ENCODE assay signal across 8 cellular contexts in the genomic region with DNA sequence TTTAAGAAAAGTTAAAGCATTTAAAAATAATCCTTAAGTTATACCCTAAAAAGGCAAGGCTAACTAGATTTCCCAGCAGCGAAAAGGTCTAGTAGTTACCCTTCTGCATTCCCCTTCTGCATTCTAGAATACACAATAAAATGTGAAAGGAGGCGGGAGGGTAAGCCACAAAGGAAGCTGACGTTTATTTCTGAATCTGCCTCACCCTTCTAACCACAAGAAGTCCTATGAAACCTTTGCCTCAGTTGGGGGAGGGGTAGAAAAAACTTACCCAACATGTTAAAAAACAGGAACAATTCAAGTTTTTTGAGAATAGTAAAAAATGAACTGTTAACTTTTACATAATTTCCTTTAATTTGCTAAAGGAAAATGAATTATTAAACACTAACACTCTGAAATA. TPM values are rescaled to one million over a fixed set of nuclear protein-coding genes. Genes with fewer than 3 reads are reported as not detected.
DNase-seq lines count a peak whose midpoint lies in the region; ATAC-seq and TF ChIP-seq lines count a peak whose summit lies in the region.

No MANE protein-coding gene starts in this region.

- no peaks in the 10 kb centered on the region for H3K9me3 ChIP-seq in DOHH2 (ENCODE audit: control insufficient read depth, insufficient read depth, low read length)
- no peaks in the 10 kb centered on the region for H3K9me3 ChIP-seq in SK-N-SH

- H3K4me3 Mint-ChIP-seq in naive B cell, result peak overlapping the region; percentile 61 to 88 (median 74)

- no peak for DNase-seq in SK-N-SH
- peak; percentile 65 for DNase-seq in effector CD4-positive, alpha-beta T cell
- peak; percentile 92 for DNase-seq in naive B cell
- DNase-seq in NCI-H524 treated with DMSO at 0.1 percent for 48 hours (lab: John Stamatoyannopoulos, UW), result no peak
- DNase-seq in NCI-H2029 (lab: John Stamatoyannopoulos, UW), result no peak

- H3K9me2 ChIP-seq in DOHH2 (replicated peaks; ENCODE audit: control insufficient read depth, low read length) (no peaks in the 10 kb centered on the region), SK-N-SH (no peaks in the 10 kb centered on the region)

- H3K36me3 Mint-ChIP-seq in naive B cell, result peaks cover 22 to 27% of the 10 kb centered on the region in 2 donors

- peak overlapping the region in 5 of 6 donors; percentile 90 to 97 (median 96) for H3K27ac Mint-ChIP-seq in naive B cell

- H3F3A ChIP-seq in DOHH2 (ENCODE audit: control insufficient read depth, insufficient read depth), result peaks cover 77% of the 10 kb centered on the region
- H3F3A ChIP-seq in SK-N-SH (replicated peaks; ENCODE audit: insufficient read depth), result peaks cover 22% of the 10 kb centered on the region

- H3K4me3 ChIP-seq in DOHH2 (ENCODE audit: low read length), result peak overlapping the region; percentile 55
- H3K4me3 ChIP-seq in SK-N-SH (ENCODE audit: low read depth in 2 of 2, low read length in 1 of 2), result no peak overlapping the region

- H4K20me1 ChIP-seq in DOHH2 (ENCODE audit: control insufficient read depth, insufficient read depth, low read depth, low read length) (peaks cover 27% of the 10 kb centered on the region), SK-N-SH (ENCODE audit: insufficient read depth) (no peaks in the 10 kb centered on the region)

- H3K4me2 ChIP-seq in DOHH2 (ENCODE audit: low read length), result peak overlapping the region; percentile 92
- no peak overlapping the region for H3K4me2 ChIP-seq in SK-N-SH

- peaks cover 97% of the 10 kb centered on the region for H3K4me1 ChIP-seq in DOHH2 (ENCODE audit: control insufficient read depth, low read length)
- peaks cover 0 to 24% of the 10 kb centered on the region in 2 experiments; a peak in 2 of 4 replicates for H3K4me1 ChIP-seq in SK-N-SH (ENCODE audit: control insufficient read depth in 1 of 2, insufficient read depth in 2 of 2, low read depth in 1 of 2, low read length in 1 of 2)

- peaks cover 45 to 88% (median 46%) of the 10 kb centered on the region in 3 donors for H3K4me1 Mint-ChIP-seq in naive B cell

- POLR2A ChIA-PET in SK-N-SH (lab: Yijun Ruan, JAX), result no interaction called here

- peak; percentile 66 for ATAC-seq in GM19455 (IDR thresholded peaks at IDR 0.05; ENCODE audit: unreplicated experiment)
- peak; percentile 64 for ATAC-seq in HG03439 (IDR thresholded peaks at IDR 0.05; ENCODE audit: unreplicated experiment)
- ATAC-seq in naive B cell (ENCODE audit: low read depth in 2 of 2), result peak; percentile 93

- H3K27me3 ChIP-seq in DOHH2 (ENCODE audit: control insufficient read depth, low read length), result no peaks in the 10 kb centered on the region
- H3K27me3 ChIP-seq in SK-N-SH (ENCODE audit: insufficient read depth), result no peaks in the 10 kb centered on the region

- H3K79me2 ChIP-seq in DOHH2 (ENCODE audit: control insufficient read depth, low read length) (peaks cover 97% of the 10 kb centered on the region), SK-N-SH (ENCODE audit: insufficient read depth) (peaks cover 91% of the 10 kb centered on the region)

- WGBS in SK-N-SH (ENCODE audit: low lambda C conversion rate), result 69% methylated on average over 3 of the region's 3 CpGs

- TF ChIP-seq CTCF in DOHH2 (IDR thresholded peaks at IDR 0.05; ENCODE audit: low read depth, low read length, poor library complexity, severe bottlenecking) (no peak), SK-N-SH (IDR thresholded peaks at IDR 0.05) (no peak)

- peak overlapping the region; percentile 84 for H3K27ac ChIP-seq in DOHH2 (ENCODE audit: low read depth, low read length)
- peak overlapping the region in 1 of 2 experiments; percentile 11; a peak in 1 of 4 replicates for H3K27ac ChIP-seq in SK-N-SH (ENCODE audit: low read depth in 2 of 2, low read length in 1 of 2)

- TF ChIP-seq RAD21 in SK-N-SH (IDR thresholded peaks at IDR 0.05; ENCODE audit: low read length), result no peak

- no peaks in the 10 kb centered on the region for H3K27me3 Mint-ChIP-seq in naive B cell

- no peak overlapping the region; the same call in 1 of the 2 replicates for H2AFZ ChIP-seq in SK-N-SH (ENCODE audit: low read depth)

- CTCF ChIA-PET in SK-N-SH (lab: Yijun Ruan, JAX), result no interaction called here

- no peaks in the 10 kb centered on the region for H3K9me3 Mint-ChIP-seq in naive B cell

- H3K9ac ChIP-seq in SK-N-SH, result no peak overlapping the region

- no peak for TF ChIP-seq EP300 in SK-N-SH (IDR thresholded peaks at IDR 0.05; ENCODE audit: borderline replicate concordance in 1 of 2, low read depth in 1 of 2, low read length in 1 of 2)

- peaks cover 93% of the 10 kb centered on the region for H3K36me3 ChIP-seq in DOHH2 (ENCODE audit: control insufficient read depth, low read length)
- peaks cover 23 to 83% of the 10 kb centered on the region in 2 experiments for H3K36me3 ChIP-seq in SK-N-SH (replicated peaks in 1 of 2; ENCODE audit: control insufficient read depth in 1 of 2, insufficient read depth in 2 of 2, low read length in 1 of 2)

TF ChIP-seq in SK-N-SH, 30 proteins besides CTCF, POLR2A, EP300 and RAD21:
- TF ChIP-seq YY1 (IDR thresholded peaks at IDR 0.05; ENCODE audit: low read depth) (no peak), REST (IDR thresholded peaks at IDR 0.05; ENCODE audit: low read depth, low read length) (no peak), TAF1 (IDR thresholded peaks at IDR 0.05; ENCODE audit: borderline replicate concordance, low read depth, low read length) (no peak), TCF12 (IDR thresholded peaks at IDR 0.05) (peak; percentile 17; the same call in 1 of the 2 replicates), NFIC (IDR thresholded peaks at IDR 0.05; ENCODE audit: borderline replicate concordance) (no peak), RXRA (IDR thresholded peaks at IDR 0.05; ENCODE audit: borderline replicate concordance, low read depth) (0 out of 2 replicates have a peak, but pooled peaks have one; percentile 13)

RNA-seq across cellular contexts. Expression of gene STK17B, which starts 11.3 kb away (rescaled TPM):
- polyA plus RNA-seq in SK-N-SH (2012; rRNA removed) (5.1 and 6.1 TPM in 2 replicates), naive B cell (ENCODE audit: low read depth in 6 of 6) (100 to 1,000 TPM in 5 of 6 donors, 10 to 100 TPM in 1; 90.2 to 162 (median 118) TPM)
- polyA plus RNA-seq in SK-N-SH (2012; cell fraction: cytosol; rRNA removed), result 6.4 and 7.7 TPM in 2 replicates
- polyA plus RNA-seq in SK-N-SH (2012; cell fraction: nucleus; rRNA removed), result 4.8 and 9.5 TPM in 2 replicates

Comparison
In these comparisons a context has a peak if more than half of its experiments do, and no peak if none do; other contexts are left out.
1. DNase-seq: peak in effector CD4-positive, alpha-beta T cell (single experiment) and naive B cell (single experiment); none in SK-N-SH (single experiment), NCI-H524 treated with DMSO at 0.1 percent for 48 hours (single experiment) and NCI-H2029 (single experiment).
2. RNA of gene STK17B, which starts 11.3 kb away (polyA plus RNA-seq): 90.2 to 162 TPM in naive B cell; 4.8 to 9.5 TPM in SK-N-SH; every median in the first group is over 4 times any median in the second.
3. Peak in every context shown above with its lines, with median percentiles within 50 percentile points of each other: ATAC-seq.